ENCODE assay signal across 13 cellular contexts in genomic region chr6:7153807-7154206, GRCh38. TPM values are rescaled to one million over a fixed set of nuclear protein-coding genes. Genes with fewer than 3 reads are reported as not detected.
DNase-seq lines count a peak whose midpoint lies in the region; ATAC-seq and FAIRE-seq lines count a peak whose summit lies in the region.
"Had no signal": no experiment of that assay in that cellular context is flagged by ENCODE, and none has a peak within 500 bp of the region (broad histone marks: within the 10 kb centered on the region; RNA-seq: fewer than 3 reads in every experiment).

No MANE protein-coding gene starts in this region.

- peaks cover 58% of the 10 kb centered on the region for H3K4me1 ChIP-seq in CD4-positive, alpha-beta memory T cell (ENCODE audit: insufficient read depth, low read length)
- peaks cover 9 to 33% of the 10 kb centered on the region in 2 donors for H3K4me1 ChIP-seq in naive thymus-derived CD4-positive, alpha-beta T cell (ENCODE audit: control insufficient read depth in 2 of 2, insufficient read depth in 2 of 2, low read length in 2 of 2)

- CTCF ChIA-PET in CD4-positive, alpha-beta memory T cell (lab: Charles Lee; ENCODE audit: partially characterized antibody): no interaction called here
- CTCF ChIA-PET in naive thymus-derived CD4-positive, alpha-beta T cell (lab: Charles Lee): interaction anchor here (1.4 kb wide), 1 partner anchor 9 kb away, joined by 3 read pairs; no protein-coding TSS in a partner anchor

- peaks cover 0 to 10% of the 10 kb centered on the region in 2 donors for H3K36me3 Mint-ChIP-seq in CD4-positive, alpha-beta memory T cell
- peaks cover 8% of the 10 kb centered on the region for H3K36me3 Mint-ChIP-seq in activated T-helper 17 cell treated with anti-CD3 and anti-CD28 coated beads, Interleukin-2, amount 50 U/mL, for 72 hours (ENCODE audit: low read depth)
- peaks cover 0 to 14% (median 0%) of the 10 kb centered on the region in 5 donors for H3K36me3 Mint-ChIP-seq in naive thymus-derived CD4-positive, alpha-beta T cell

- no peaks in the 10 kb centered on the region for H3K36me3 ChIP-seq in CD4-positive, alpha-beta memory T cell (ENCODE audit: insufficient read depth, low read length)
- no peaks in the 10 kb centered on the region for H3K36me3 ChIP-seq in naive thymus-derived CD4-positive, alpha-beta T cell (ENCODE audit: control insufficient read depth in 2 of 3, insufficient read depth in 3 of 3, low read length in 3 of 3)

- intact Hi-C loops in CD4-positive, alpha-beta memory T cell (cut with micrococcal nuclease): loop anchor here (2.0 kb wide), 1 partner anchor 15 kb away; no protein-coding TSS in a partner anchor
- intact Hi-C loops in naive thymus-derived CD4-positive, alpha-beta T cell (cut with micrococcal nuclease): loop anchor here in 1 of 2 donors (1.0 kb wide), 1 partner anchor 8 kb away; no protein-coding TSS in a partner anchor

- peak overlapping the region in 3 of 8 donors; percentile 4 to 24 (median 18) for H3K4me3 Mint-ChIP-seq in CD4-positive, alpha-beta memory T cell
- H3K4me3 Mint-ChIP-seq in activated T-helper 17 cell treated with anti-CD3 and anti-CD28 coated beads, Interleukin-2, amount 50 U/mL, for 72 hours: peak overlapping the region; percentile 10
- peak overlapping the region in 8 of 10 donors; percentile 5 to 81 (median 67) for H3K4me3 Mint-ChIP-seq in naive thymus-derived CD4-positive, alpha-beta T cell
- H3K4me3 Mint-ChIP-seq: nephron had no signal

- H3K27me3 Mint-ChIP-seq in CD4-positive, alpha-beta memory T cell: no peaks in the 10 kb centered on the region
- H3K27me3 Mint-ChIP-seq in activated T-helper 17 cell treated with anti-CD3 and anti-CD28 coated beads, Interleukin-2, amount 50 U/mL, for 72 hours: no peaks in the 10 kb centered on the region
- H3K27me3 Mint-ChIP-seq in naive thymus-derived CD4-positive, alpha-beta T cell: no peaks in the 10 kb centered on the region

- FAIRE-seq in GM19239 (lab: Jason Lieb, UNC): peak; percentile 39

- H3K9me3 ChIP-seq in CD4-positive, alpha-beta memory T cell (ENCODE audit: control insufficient read depth in 1 of 2, low read length in 2 of 2): no peaks in the 10 kb centered on the region
- no peaks in the 10 kb centered on the region for H3K9me3 ChIP-seq in naive thymus-derived CD4-positive, alpha-beta T cell (ENCODE audit: control insufficient read depth in 2 of 3, low read length in 3 of 3)

- peak overlapping the region in 6 of 7 donors; percentile 14 to 44 (median 36) for H3K27ac Mint-ChIP-seq in CD4-positive, alpha-beta memory T cell
- H3K27ac Mint-ChIP-seq in activated T-helper 17 cell treated with anti-CD3 and anti-CD28 coated beads, Interleukin-2, amount 50 U/mL, for 72 hours: peak overlapping the region; percentile 14
- peak overlapping the region in 8 of 9 donors; percentile 22 to 94 (median 74) for H3K27ac Mint-ChIP-seq in naive thymus-derived CD4-positive, alpha-beta T cell

- POLR2A ChIA-PET in CD4-positive, alpha-beta memory T cell (lab: Charles Lee; ENCODE audit: partially characterized antibody): no interaction called here
- POLR2A ChIA-PET in naive thymus-derived CD4-positive, alpha-beta T cell (lab: Charles Lee): interaction anchor here (1.0 to 2.0 kb wide), 4 partner anchors 11 to 46 kb away, joined by 3 to 5 read pairs (median 4); no protein-coding TSS in a partner anchor

- no peak overlapping the region for H3K4me3 ChIP-seq in CD4-positive, alpha-beta memory T cell (ENCODE audit: low read length in 2 of 2)
- no peak overlapping the region for H3K4me3 ChIP-seq in naive thymus-derived CD4-positive, alpha-beta T cell (ENCODE audit: low read length)

- H3K27me3 ChIP-seq in CD4-positive, alpha-beta memory T cell (ENCODE audit: insufficient read depth, low read length): no peaks in the 10 kb centered on the region
- H3K27me3 ChIP-seq in naive thymus-derived CD4-positive, alpha-beta T cell (ENCODE audit: control insufficient read depth in 2 of 2, insufficient read depth in 2 of 2, low read length in 2 of 2): no peaks in the 10 kb centered on the region

- H3K9me3 Mint-ChIP-seq in CD4-positive, alpha-beta memory T cell: no peaks in the 10 kb centered on the region
- no peaks in the 10 kb centered on the region for H3K9me3 Mint-ChIP-seq in activated T-helper 17 cell treated with anti-CD3 and anti-CD28 coated beads, Interleukin-2, amount 50 U/mL, for 72 hours
- H3K9me3 Mint-ChIP-seq in naive thymus-derived CD4-positive, alpha-beta T cell: no peaks in the 10 kb centered on the region
- H3K9me3 Mint-ChIP-seq: activated T-helper 2 cell treated with anti-CD3 and anti-CD28 coated beads, Interferon-gamma antibody, Interleukin-2, Interleukin-4, amounts not matched to agents 10 μg/mL and 5 μg/mL and 100 μg/mL, durations not matched to agents 14 hours and 24 hours and 36 hours; nephron had no signal

- DNase-seq in CD4-positive, alpha-beta memory T cell: peak in 1 of 5 donors; percentile 45
- DNase-seq in GM19239 (ENCODE audit: insufficient read length, low spot score): no peak
- no peak for DNase-seq in naive thymus-derived CD4-positive, alpha-beta T cell
- no peak for DNase-seq in hypothalamus (lab: John Stamatoyannopoulos, UW)
- no peak for DNase-seq in GF-D8 (lab: John Stamatoyannopoulos, UW)
- DNase-seq: central memory CD4-positive, alpha-beta T cell; NCI-H2081 treated with DMSO at 0.1 percent for 48 hours; stimulated activated CD4-positive, alpha-beta T cell treated with anti-CD3 and anti-CD28 coated beads, Interleukin-12 subunit alpha, Interleukin-12 subunit beta, amount 100 ng/mL, for 4 hours had no signal

- H3K4me1 Mint-ChIP-seq in CD4-positive, alpha-beta memory T cell: peaks cover 61 to 91% (median 70%) of the 10 kb centered on the region in 4 donors
- peaks cover 61% of the 10 kb centered on the region for H3K4me1 Mint-ChIP-seq in activated T-helper 17 cell treated with anti-CD3 and anti-CD28 coated beads, Interleukin-2, amount 50 U/mL, for 72 hours
- peaks cover 53 to 94% (median 87%) of the 10 kb centered on the region in 7 donors for H3K4me1 Mint-ChIP-seq in naive thymus-derived CD4-positive, alpha-beta T cell

- no peak overlapping the region for H3K27ac ChIP-seq in CD4-positive, alpha-beta memory T cell (ENCODE audit: low read depth, low read length)
- peak overlapping the region; percentile 35 for H3K27ac ChIP-seq in naive thymus-derived CD4-positive, alpha-beta T cell (ENCODE audit: low read depth, low read length)

- peak; percentile 44 for ATAC-seq in activated T-helper 17 cell treated with anti-CD3 and anti-CD28 coated beads, Interleukin-2, amount 50 U/mL, for 72 hours (replicated peaks)
- ATAC-seq in naive thymus-derived CD4-positive, alpha-beta T cell: no peak
- no peak for ATAC-seq in HG03378 (IDR thresholded peaks at IDR 0.05; ENCODE audit: unreplicated experiment)
- ATAC-seq in HG03280 (IDR thresholded peaks at IDR 0.05; ENCODE audit: unreplicated experiment): no peak

RNA-seq across cellular contexts. Expression of gene RREB1, which starts 46.0 kb away (rescaled TPM):
- total RNA-seq in CD4-positive, alpha-beta memory T cell: 10 to 100 TPM; 43.0 to 43.4 TPM
- polyA plus RNA-seq in CD4-positive, alpha-beta memory T cell: 1 to 10 TPM in 1 of 2 donors, under 1 TPM in 1; 0.50 to 7.4 TPM
- total RNA-seq in activated T-helper 17 cell treated with anti-CD3 and anti-CD28 coated beads, Interleukin-2, amount 50 U/mL, for 72 hours: 10 to 100 TPM; 14.8 to 21.9 TPM
- 10 to 100 TPM; 28.3 to 56.7 (median 51.6) TPM for total RNA-seq in naive thymus-derived CD4-positive, alpha-beta T cell
- polyA plus RNA-seq in naive thymus-derived CD4-positive, alpha-beta T cell: 10 to 100 TPM in 1 of 2 donors, 1 to 10 TPM in 1; 4.2 to 10.0 TPM

Comparison
In these comparisons a context has a peak if more than half of its experiments do, and no peak if none do; other contexts are left out.
1. H3K27ac Mint-ChIP-seq: peak in every context shown above with its lines; median percentile 74 in naive thymus-derived CD4-positive, alpha-beta T cell; 36 in CD4-positive, alpha-beta memory T cell; 14 in activated T-helper 17 cell treated with anti-CD3 and anti-CD28 coated beads, Interleukin-2, amount 50 U/mL, for 72 hours.